Comparison of ENCODE assay signal across 8 cellular contexts in genomic region chr17:58513391-58513912, GRCh38. TPM values are rescaled to one million over a fixed set of nuclear protein-coding genes. Genes with fewer than 3 reads are reported as not detected.
A peak's percentile ranks its signal among the peaks of the same experiment; 100 is the strongest.
DNase-seq lines count a peak whose midpoint lies in the region; ATAC-seq, FAIRE-seq and TF ChIP-seq lines count a peak whose summit lies in the region.

No MANE protein-coding gene starts in this region.

- TF ChIP-seq EP300 in sigmoid colon (IDR thresholded peaks at IDR 0.05) = no peak

- no peak for DNase-seq in GM18507 (ENCODE audit: extremely low spot score, insufficient read length, low read depth)
- peak; percentile 45 for DNase-seq in SK-N-DZ (ENCODE audit: low spot score)
- no peak for DNase-seq in endothelial cell of umbilical vein (ENCODE audit: low read depth, low spot score)
- peak; percentile 59 for DNase-seq in sigmoid colon
- DNase-seq in HK-2 (ENCODE audit: unreplicated experiment) = no peak
- no peak for DNase-seq in germinal center (ENCODE audit: low spot score)
- no peak for DNase-seq in CD1c-positive myeloid dendritic cell (ENCODE audit: extremely low spot score)

- H3K4me1 ChIP-seq in endothelial cell of umbilical vein (ENCODE audit: control insufficient read depth, extremely low read depth, insufficient read depth, low read length) (peaks cover 13% of the 10 kb centered on the region), sigmoid colon (peaks cover 0 to 34% (median 28%) of the 10 kb centered on the region in 4 donors)

- no peak for TF ChIP-seq POLR2A in endothelial cell of umbilical vein (IDR thresholded peaks at IDR 0.05; ENCODE audit: low read depth, low read length)
- no peak for TF ChIP-seq POLR2A in sigmoid colon (IDR thresholded peaks at IDR 0.05)

- WGBS in sigmoid colon, 2 donors = 21 to 32% methylated on average over 12 of the region's 12 CpGs

- H3K4me2 ChIP-seq in endothelial cell of umbilical vein (ENCODE audit: insufficient read depth, low read length) = peak overlapping the region; percentile 18

- H3K79me2 ChIP-seq in endothelial cell of umbilical vein (ENCODE audit: control insufficient read depth, insufficient read depth, low read length) = no peaks in the 10 kb centered on the region

- H2AFZ ChIP-seq in endothelial cell of umbilical vein (ENCODE audit: low read depth, low read length) = peak overlapping the region; percentile 11

- CTCF ChIA-PET in endothelial cell of umbilical vein (lab: Charles Lee) = interaction anchor here (2.0 to 2.1 kb wide), 3 partner anchors 25 to 491 kb away, joined by 5 to 7 read pairs (median 7); partner anchors contain the start of gene HSF5

- no TSS peak for BruUV-seq in endothelial cell of umbilical vein (replicated peaks; lab: Mats Ljungman, UMichigan)

- intact Hi-C loops in endothelial cell of umbilical vein (cut with micrococcal nuclease) (no loop called here), sigmoid colon (cut with DNase I) (loop anchor here (5.0 to 10.0 kb wide), 4 partner anchors 159 to 1881 kb away; partner anchors contain the start of genes SMG8, SUPT4H1 and USP32)

- peaks cover 0 to 29% of the 10 kb centered on the region in 2 experiments for H3K36me3 ChIP-seq in endothelial cell of umbilical vein (ENCODE audit: control insufficient read depth in 2 of 2, extremely low read depth in 1 of 2, insufficient read depth in 2 of 2, low read length in 2 of 2)
- H3K36me3 ChIP-seq in sigmoid colon = peaks cover 7 to 44% (median 30%) of the 10 kb centered on the region in 4 donors

- H3K9me3 ChIP-seq in endothelial cell of umbilical vein (replicated peaks; ENCODE audit: control insufficient read depth, insufficient read depth, low read length) (no peaks in the 10 kb centered on the region), sigmoid colon (no peaks in the 10 kb centered on the region)

- H3K9me1 ChIP-seq in endothelial cell of umbilical vein (replicated peaks; ENCODE audit: control insufficient read depth, extremely low read depth, insufficient read depth, low read length) = no peaks in the 10 kb centered on the region

- H3K27ac ChIP-seq in endothelial cell of umbilical vein (ENCODE audit: insufficient read depth, low read depth, low read length) (no peak overlapping the region), sigmoid colon (peak overlapping the region in 1 of 4 donors; percentile 85)

- peak; percentile 24 for FAIRE-seq in GM18507 (lab: Jason Lieb, UNC)
- no peak for FAIRE-seq in endothelial cell of umbilical vein (lab: Jason Lieb, UNC)

- TF ChIP-seq CTCF in endothelial cell of umbilical vein (IDR thresholded peaks at IDR 0.05; ENCODE audit: extremely low read depth in 1 of 2, insufficient read depth in 1 of 2, low read depth in 1 of 2, low read length in 2 of 2) (no peak), sigmoid colon (IDR thresholded peaks at IDR 0.05) (no peak)

- peak overlapping the region; percentile 65 to 70 (median 68) for H3K4me3 ChIP-seq in endothelial cell of umbilical vein (replicated peaks in 1 of 3; ENCODE audit: insufficient read depth in 1 of 3, low read depth in 1 of 3, low read length in 3 of 3)
- peak overlapping the region in 3 of 4 donors; percentile 61 to 74 (median 71) for H3K4me3 ChIP-seq in sigmoid colon

- H3K9ac ChIP-seq in endothelial cell of umbilical vein (replicated peaks; ENCODE audit: extremely low read depth, insufficient read depth, low read length) = peak overlapping the region; percentile 61

- no peak for ATAC-seq in GM18520 (IDR thresholded peaks at IDR 0.05; ENCODE audit: unreplicated experiment)

- POLR2A ChIA-PET in endothelial cell of umbilical vein (lab: Charles Lee) = interaction anchor here (3.0 kb wide), 1 partner anchor 118 kb away, joined by 27 read pairs; no protein-coding TSS in a partner anchor

- H4K20me1 ChIP-seq in endothelial cell of umbilical vein (replicated peaks; ENCODE audit: control insufficient read depth, extremely low read depth, insufficient read depth, low read length) = no peaks in the 10 kb centered on the region

- H3K27me3 ChIP-seq in endothelial cell of umbilical vein (ENCODE audit: control insufficient read depth in 2 of 2, insufficient read depth in 2 of 2, low read length in 2 of 2) (no peaks in the 10 kb centered on the region), sigmoid colon (no peaks in the 10 kb centered on the region)

- dilution Hi-C loops in endothelial cell of umbilical vein (cut with MboI; ENCODE audit: extremely low pct_ligation_motif_present, low sequenced_read_pairs) = no loop called here

TF ChIP-seq in endothelial cell of umbilical vein, 7 proteins besides CTCF, POLR2A, EP300 and RAD21:
- TF ChIP-seq POLR2AphosphoS5 (IDR thresholded peaks at IDR 0.05; ENCODE audit: insufficient read depth, low read depth, low read length) (no peak), EZH2 (IDR thresholded peaks at IDR 0.05; ENCODE audit: borderline replicate concordance, low read depth, low read length, severe bottlenecking) (no peak), FOS (IDR thresholded peaks at IDR 0.05; ENCODE audit: borderline replicate concordance, insufficient read depth, low read length) (no peak), MYC (IDR thresholded peaks at IDR 0.05; ENCODE audit: low read depth, low read length) (no peak), JUN (IDR thresholded peaks at IDR 0.05; ENCODE audit: borderline replicate concordance, insufficient read depth, insufficient read length, low read depth) (no peak), GATA2 (IDR thresholded peaks at IDR 0.05; ENCODE audit: insufficient read depth, insufficient read length, low read depth, low read length) (no peak)
- TF ChIP-seq, protein P1, sequence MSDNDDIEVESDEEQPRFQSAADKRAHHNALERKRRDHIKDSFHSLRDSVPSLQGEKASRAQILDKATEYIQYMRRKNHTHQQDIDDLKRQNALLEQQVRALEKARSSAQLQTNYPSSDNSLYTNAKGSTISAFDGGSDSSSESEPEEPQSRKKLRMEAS (IDR thresholded peaks at IDR 0.05; ENCODE audit: insufficient read depth, insufficient read length) = no peak

RNA-seq across cellular contexts. Expression of gene MTMR4, which starts 1.0 kb away (rescaled TPM):
- polyA plus RNA-seq in SK-N-DZ (2014; cell fraction: cytosol; rRNA removed) = 55.1 and 83.0 TPM in 2 replicates
- 132 and 170 TPM in 2 replicates for polyA plus RNA-seq in SK-N-DZ (2014; cell fraction: nucleus; rRNA removed)
- total RNA-seq in endothelial cell of umbilical vein (38.3 and 41.0 TPM in 2 replicates), sigmoid colon (10 to 100 TPM; 18.6 to 28.5 (median 25.3) TPM)
- polyA plus RNA-seq in endothelial cell of umbilical vein (16.2 and 25.1 TPM in 2 replicates), sigmoid colon (10 to 100 TPM in 1 of 3 donors, 1 to 10 TPM in 2; 6.0 to 22.6 (median 9.2) TPM)
- 16.5 and 17.6 TPM in 2 replicates for polyA plus RNA-seq in endothelial cell of umbilical vein (2011; cell fraction: cytosol; rRNA removed)
- polyA plus RNA-seq in endothelial cell of umbilical vein (2011; cell fraction: nucleus; rRNA removed) = 51.9 and 52.1 TPM in 2 replicates
- polyA plus RNA-seq in endothelial cell of umbilical vein (2012) = 16.7 and 20.3 TPM in 2 replicates
- 137 and 138 TPM in 2 replicates for polyA minus RNA-seq in endothelial cell of umbilical vein
- 28.4 TPM for polyA minus RNA-seq in endothelial cell of umbilical vein (2011; cell fraction: cytosol; rRNA and poly(A)+ RNA removed)
- polyA minus RNA-seq in endothelial cell of umbilical vein (2011; cell fraction: nucleus; rRNA and poly(A)+ RNA removed) = 27.9 and 34.9 TPM in 2 replicates

RNA-seq across cellular contexts. Expression of gene HSF5, which starts 25.2 kb away (rescaled TPM):
- polyA plus RNA-seq in SK-N-DZ (2014; cell fraction: cytosol; rRNA removed) = not detected in 2 replicates
- not detected in 2 replicates for polyA plus RNA-seq in SK-N-DZ (2014; cell fraction: nucleus; rRNA removed)
- total RNA-seq in endothelial cell of umbilical vein (0.07 TPM in 1 of 2 replicates, not detected in the other), sigmoid colon (under 1 TPM in 1 of 4 donors, not detected in 3; under 0.01 TPM)
- polyA plus RNA-seq in endothelial cell of umbilical vein (0.02 and 0.03 TPM in 2 replicates), sigmoid colon (under 1 TPM in 1 of 3 donors, not detected in 2; 0.29 TPM)
- polyA plus RNA-seq in endothelial cell of umbilical vein (2011; cell fraction: cytosol; rRNA removed) = 0.01 and 0.03 TPM in 2 replicates
- polyA plus RNA-seq in endothelial cell of umbilical vein (2011; cell fraction: nucleus; rRNA removed) = 0.04 and 0.07 TPM in 2 replicates
- not detected in 2 replicates for polyA plus RNA-seq in endothelial cell of umbilical vein (2012)
- polyA minus RNA-seq in endothelial cell of umbilical vein = 0.07 TPM in 1 of 2 replicates, not detected in the other
- not detected for polyA minus RNA-seq in endothelial cell of umbilical vein (2011; cell fraction: cytosol; rRNA and poly(A)+ RNA removed)
- polyA minus RNA-seq in endothelial cell of umbilical vein (2011; cell fraction: nucleus; rRNA and poly(A)+ RNA removed) = 0.10 and 0.24 TPM in 2 replicates

Comparison
In these comparisons a context has a peak if more than half of its experiments do, and no peak if none do; other contexts are left out.
1. DNase-seq: peak in SK-N-DZ (single experiment) and sigmoid colon (single experiment); none in GM18507 (single experiment), endothelial cell of umbilical vein (single experiment), HK-2 (single experiment), germinal center (single experiment) and CD1c-positive myeloid dendritic cell (single experiment).